ENCODE assay signal across 15 cellular contexts in genomic region chr14:35295845-35296161, GRCh38. TPM values are rescaled to one million over a fixed set of nuclear protein-coding genes. Genes with fewer than 3 reads are reported as not detected.
A peak's percentile ranks its signal among the peaks of the same experiment; 100 is the strongest.
DNase-seq lines count a peak whose midpoint lies in the region; ATAC-seq, FAIRE-seq and TF ChIP-seq lines count a peak whose summit lies in the region.
"Had no signal": no experiment of that assay in that cellular context is flagged by ENCODE, and none has a peak within 500 bp of the region (broad histone marks: within the 10 kb centered on the region; RNA-seq: fewer than 3 reads in every experiment).

No MANE protein-coding gene starts in this region.

- H2AFZ ChIP-seq in SU-DHL-6 (ENCODE audit: low read depth, low read length, severe bottlenecking) (no peak overlapping the region), keratinocyte (ENCODE audit: control insufficient read depth, low read length) (no peak overlapping the region)

- H3K9me2 ChIP-seq in SU-DHL-6 (replicated peaks; ENCODE audit: insufficient read depth, low read length), result no peaks in the 10 kb centered on the region

- H3K9me1 ChIP-seq in keratinocyte (ENCODE audit: control insufficient read depth, extremely low read depth, insufficient read depth, low read length), result peaks cover 3% of the 10 kb centered on the region

- H3K4me2 ChIP-seq in SU-DHL-6 (ENCODE audit: low read depth, low read length, poor library complexity, severe bottlenecking) (peak overlapping the region; percentile 86), keratinocyte (ENCODE audit: control insufficient read depth, extremely low read depth, insufficient read depth, low read depth, low read length) (peak overlapping the region; percentile 27)

- H3K27ac ChIP-seq in cardiac muscle cell, result peak overlapping the region; percentile 69
- no peak overlapping the region for H3K27ac ChIP-seq in SU-DHL-6 (ENCODE audit: low read depth, low read length)
- no peak overlapping the region for H3K27ac ChIP-seq in keratinocyte (ENCODE audit: control insufficient read depth, insufficient read depth, low read length)
- H3K27ac ChIP-seq in upper lobe of right lung, result no peak overlapping the region
- H3K27ac ChIP-seq: esophagus muscularis mucosa, vagina had no signal

- FAIRE-seq in keratinocyte (lab: Jason Lieb, UNC), result no peak

- intact Hi-C loops in left ventricle myocardium superior (cut with micrococcal nuclease), result no loop called here
- intact Hi-C loops in upper lobe of right lung (cut with DNase I), result loop anchor here (10.0 kb wide), 1 partner anchor 109 kb away; the partner anchor contains the start of gene NFKBIA

- H3K9me3 ChIP-seq in cardiac muscle cell (ENCODE audit: low read depth) (no peaks in the 10 kb centered on the region), SU-DHL-6 (ENCODE audit: insufficient read depth, low read length) (no peaks in the 10 kb centered on the region), keratinocyte (ENCODE audit: control insufficient read depth, low read depth, low read length) (no peaks in the 10 kb centered on the region), upper lobe of right lung (no peaks in the 10 kb centered on the region)
- H3K9me3 ChIP-seq: esophagus muscularis mucosa, vagina had no signal

- H3K4me3 ChIP-seq in cardiac muscle cell (no peak overlapping the region), SU-DHL-6 (ENCODE audit: insufficient read depth, low read length, poor library complexity, severe bottlenecking) (no peak overlapping the region), keratinocyte (ENCODE audit: control insufficient read depth in 2 of 3, extremely low read depth in 1 of 3, insufficient read depth in 2 of 3, low read depth in 1 of 3, low read length in 3 of 3) (no peak overlapping the region), upper lobe of right lung (no peak overlapping the region)
- H3K4me3 ChIP-seq: esophagus muscularis mucosa, skin epidermis, vagina had no signal

- H3K27me3 ChIP-seq in cardiac muscle cell, result no peaks in the 10 kb centered on the region
- H3K27me3 ChIP-seq in SU-DHL-6 (ENCODE audit: low read length), result no peaks in the 10 kb centered on the region
- no peaks in the 10 kb centered on the region for H3K27me3 ChIP-seq in keratinocyte (ENCODE audit: control insufficient read depth, extremely low read depth, insufficient read depth, low read length)
- no peaks in the 10 kb centered on the region for H3K27me3 ChIP-seq in upper lobe of right lung
- H3K27me3 ChIP-seq: esophagus muscularis mucosa, vagina had no signal

- H3K36me3 ChIP-seq in cardiac muscle cell (no peaks in the 10 kb centered on the region), SU-DHL-6 (ENCODE audit: low read length) (no peaks in the 10 kb centered on the region), keratinocyte (ENCODE audit: control insufficient read depth in 2 of 2, extremely low read depth in 1 of 2, insufficient read depth in 2 of 2, low read length in 2 of 2) (peaks cover 3 to 7% of the 10 kb centered on the region in 2 experiments), upper lobe of right lung (no peaks in the 10 kb centered on the region)
- H3K36me3 ChIP-seq: esophagus muscularis mucosa, vagina had no signal

- TF ChIP-seq CTCF in cardiac muscle cell (IDR thresholded peaks at IDR 0.05; ENCODE audit: low read depth, low read length), result no peak
- no peak for TF ChIP-seq CTCF in SU-DHL-6 (IDR thresholded peaks at IDR 0.05; ENCODE audit: insufficient read depth, low read length, poor library complexity, severe bottlenecking)
- no peak for TF ChIP-seq CTCF in keratinocyte (optimal IDR thresholded peaks at IDR 0.05 in 1 of 3, IDR thresholded peaks at IDR 0.05 in 1 of 3, conservative IDR thresholded peaks at IDR 0.05 in 1 of 3; ENCODE audit: extremely low read depth in 1 of 3, insufficient read depth in 2 of 3, low read length in 3 of 3)
- TF ChIP-seq CTCF in upper lobe of right lung (IDR thresholded peaks at IDR 0.05), result no peak

- no peak overlapping the region for H3K9ac ChIP-seq in SU-DHL-6 (ENCODE audit: low read length)
- peak overlapping the region; percentile 9 for H3K9ac ChIP-seq in keratinocyte (ENCODE audit: control insufficient read depth, extremely low read depth, insufficient read depth, low read length)

- H4K20me1 ChIP-seq in SU-DHL-6 (ENCODE audit: low read depth, low read length) (0 out of 2 replicates have a peak, but pooled peaks cover 5% of the 10 kb centered on the region), keratinocyte (ENCODE audit: control insufficient read depth, extremely low read depth, insufficient read depth, low read length) (no peaks in the 10 kb centered on the region)

- DNase-seq in cardiac muscle cell (ENCODE audit: low read depth in 1 of 2, low spot score in 1 of 2), result peak in 1 of 2 donors; percentile 1
- no peak for DNase-seq in left ventricle myocardium superior
- no peak for DNase-seq in keratinocyte (ENCODE audit: low read depth, low spot score)
- no peak for DNase-seq in upper lobe of right lung
- DNase-seq in SHP77 treated with DMSO at 0.1 percent for 48 hours (lab: John Stamatoyannopoulos, UW), result no peak
- no peak for DNase-seq in amygdala (lab: John Stamatoyannopoulos, UW)
- DNase-seq: activated CD8-positive, alpha-beta memory T cell treated with anti-CD3 and anti-CD28 coated beads for 24 hours; NCI-H1436 treated with DMSO at 0.1 percent for 48 hours; NCI-H69 had no signal

- dilution Hi-C loops in keratinocyte (cut with MboI; ENCODE audit: extremely low pct_ligation_motif_present, low sequenced_read_pairs), result no loop called here

- H3K79me2 ChIP-seq in SU-DHL-6 (ENCODE audit: insufficient read depth, low read length) (peaks cover 85% of the 10 kb centered on the region), keratinocyte (ENCODE audit: control insufficient read depth, insufficient read depth, low read length) (peaks cover 86% of the 10 kb centered on the region)

- ATAC-seq in left ventricle myocardium superior, result no peak
- ATAC-seq in upper lobe of right lung, result peak; percentile 32
- ATAC-seq in HG02798 (IDR thresholded peaks at IDR 0.05; ENCODE audit: poor library complexity, unreplicated experiment), result no peak
- ATAC-seq: SK-N-SH treated with all-trans-retinoic acid at 6 μM for 48 hours had no signal

- H3K4me1 ChIP-seq in cardiac muscle cell (ENCODE audit: low read depth), result peaks cover 27% of the 10 kb centered on the region
- peaks cover 26% of the 10 kb centered on the region for H3K4me1 ChIP-seq in keratinocyte (ENCODE audit: control insufficient read depth, extremely low read depth, insufficient read depth, low read length)
- peaks cover 59% of the 10 kb centered on the region for H3K4me1 ChIP-seq in upper lobe of right lung

- H3F3A ChIP-seq in SU-DHL-6 (ENCODE audit: insufficient read depth), result peaks cover under 1% of the 10 kb centered on the region

RNA-seq across cellular contexts. Expression of gene PSMA6, which starts 3.6 kb away (rescaled TPM):
- total RNA-seq in cardiac muscle cell, result 143 and 221 TPM in 2 replicates
- polyA plus RNA-seq in cardiac muscle cell, result 296 and 352 TPM in 2 replicates
- 185 TPM for total RNA-seq in left ventricle myocardium superior
- polyA plus RNA-seq in keratinocyte, result 212 to 326 TPM (median 232 TPM) in 3 replicates
- 220 TPM for polyA plus RNA-seq in keratinocyte (2011; ENCODE audit: low read depth)
- polyA plus RNA-seq in keratinocyte (2011; cell fraction: cytosol; rRNA removed), result 184 and 333 TPM in 2 replicates
- 134 and 170 TPM in 2 replicates for polyA plus RNA-seq in keratinocyte (2011; cell fraction: nucleus; rRNA removed)
- polyA plus RNA-seq in keratinocyte (2012; ENCODE audit: low replicate concordance), result 189 and 205 TPM in 2 replicates
- polyA minus RNA-seq in keratinocyte, result 44.7 to 97.9 TPM (median 90.4 TPM) in 3 replicates
- polyA minus RNA-seq in keratinocyte (2011; cell fraction: cytosol; rRNA and poly(A)+ RNA removed), result 96.5 TPM
- polyA minus RNA-seq in keratinocyte (2011; cell fraction: nucleus; rRNA and poly(A)+ RNA removed), result 27.1 and 51.3 TPM in 2 replicates
- total RNA-seq in upper lobe of right lung, result 157 TPM
